11 cellular contexts compared by ENCODE assay signal in genomic region chrX:40420899-40421729, GRCh38.
A peak's percentile ranks its signal among the peaks of the same experiment; 100 is the strongest.
DNase-seq lines count a peak whose midpoint lies in the region; ATAC-seq, FAIRE-seq and TF ChIP-seq lines count a peak whose summit lies in the region.
"Had no signal": no experiment of that assay in that cellular context is flagged by ENCODE, and none has a peak within 500 bp of the region (broad histone marks: within the 10 kb centered on the region; RNA-seq: fewer than 3 reads in every experiment).

No MANE protein-coding gene starts in this region.

- peak overlapping the region; percentile 93 for H3K27ac Mint-ChIP-seq in neural progenitor cell
- no peak overlapping the region for H3K27ac Mint-ChIP-seq in WTC11
- no peak overlapping the region for H3K27ac Mint-ChIP-seq in chondrocyte (ENCODE audit: unreplicated experiment)
- H3K27ac Mint-ChIP-seq: activated T-helper 1 cell treated with anti-CD3 and anti-CD28 coated beads, Interleukin-12 subunit alpha, Interleukin-12 subunit beta, Interleukin-2, Interleukin-4 antibody, amounts not matched to agents 30 ng/mL and 10 ng/mL and 1 ng/mL, durations not matched to agents 14 hours and 24 hours and 36 hours; H9 had no signal

- H3K36me3 ChIP-seq in GM12878 (ENCODE audit: control insufficient read depth in 2 of 2, insufficient read depth in 2 of 2, low read length in 1 of 2) = no peaks in the 10 kb centered on the region
- peaks cover 6% of the 10 kb centered on the region for H3K36me3 ChIP-seq in neural progenitor cell

- peaks cover 26% of the 10 kb centered on the region for H3K9me3 Mint-ChIP-seq in neural progenitor cell
- H3K9me3 Mint-ChIP-seq in WTC11 = peaks cover 28% of the 10 kb centered on the region
- H3K9me3 Mint-ChIP-seq in chondrocyte (ENCODE audit: low read depth) = peaks cover 28% of the 10 kb centered on the region

- H3K27me3 Mint-ChIP-seq in neural progenitor cell (ENCODE audit: insufficient read depth, low read depth) (peaks cover 2% of the 10 kb centered on the region), WTC11 (ENCODE audit: low read depth) (no peaks in the 10 kb centered on the region), chondrocyte (ENCODE audit: low read depth) (no peaks in the 10 kb centered on the region)

- peak overlapping the region; percentile 63 for H3K27ac ChIP-seq in GM12878 (ENCODE audit: control insufficient read depth, insufficient read depth)
- H3K27ac ChIP-seq in neural progenitor cell = no peak overlapping the region
- H3K27ac ChIP-seq: epithelial cell of prostate had no signal

- H3K4me3 ChIP-seq in GM12878 (no peak overlapping the region), neural progenitor cell (no peak overlapping the region)

- RAD21 ChIA-PET in GM12878 (lab: Charles Lee; ENCODE audit: unreplicated experiment) = no interaction called here

- ATAC-seq in GM18517 (IDR thresholded peaks at IDR 0.05; ENCODE audit: unreplicated experiment) (peak; percentile 57), HG03139 (IDR thresholded peaks at IDR 0.05; ENCODE audit: unreplicated experiment) (peak; percentile 58), GM12878 (peak; percentile 87), WTC11 (no peak), GM21619 (IDR thresholded peaks at IDR 0.05; ENCODE audit: unreplicated experiment) (no peak)

- peaks cover 3% of the 10 kb centered on the region; the same call in 2 of the 3 replicates for H3K9me3 ChIP-seq in GM12878 (replicated peaks; ENCODE audit: control insufficient read depth, insufficient read depth, low read length)
- peaks cover 16% of the 10 kb centered on the region for H3K9me3 ChIP-seq in neural progenitor cell (ENCODE audit: low read depth)

- SMC1A ChIA-PET in GM12878 (lab: Charles Lee; ENCODE audit: uncharacterized antibody, unreplicated experiment) = interaction anchor here (1.2 to 2.5 kb wide), 2 partner anchors 9 to 15 kb away, joined by 3 to 9 read pairs; no protein-coding TSS in a partner anchor

- H3K4me2 ChIP-seq in GM12878 (ENCODE audit: control insufficient read depth, insufficient read depth) (no peak overlapping the region), neural progenitor cell (no peak overlapping the region)

- TF ChIP-seq CTCF in GM12878 (IDR thresholded peaks at IDR 0.05 in 2 of 3, conservative IDR thresholded peaks at IDR 0.05 in 1 of 3; ENCODE audit: control insufficient read depth in 2 of 3, extremely low read depth in 1 of 3, insufficient read depth in 1 of 3, low read depth in 3 of 3, low read length in 3 of 3) = no peak
- no peak for TF ChIP-seq CTCF in neural progenitor cell (IDR thresholded peaks at IDR 0.05)
- TF ChIP-seq CTCF in WTC11 (IDR thresholded peaks at IDR 0.05) = no peak
- no peak for TF ChIP-seq CTCF in chondrocyte (IDR thresholded peaks at IDR 0.05)

- intact Hi-C loops in GM12878 (cut with micrococcal nuclease; ENCODE audit: unreplicated experiment) = loop anchor here (1.0 kb wide), 1 partner anchor 47 kb away; no protein-coding TSS in a partner anchor

- no peaks in the 10 kb centered on the region; the same call in 1 of the 2 replicates for H3K4me1 ChIP-seq in GM12878 (ENCODE audit: control insufficient read depth, insufficient read depth, low read length)
- peaks cover 13% of the 10 kb centered on the region for H3K4me1 ChIP-seq in neural progenitor cell

- DNase-seq in GM12878 (ENCODE audit: low read depth, low spot score) (peak; percentile 63), neural progenitor cell (ENCODE audit: low spot score) (peak; percentile 43), WTC11 (ENCODE audit: low spot score) (no peak), GM19240 (ENCODE audit: insufficient read length, low spot score) (no peak), chondrocyte (ENCODE audit: low spot score) (no peak)
- DNase-seq: H9 had no signal

- peaks cover 17% of the 10 kb centered on the region for H3F3A ChIP-seq in neural progenitor cell (ENCODE audit: low read depth)

- in situ Hi-C loops in GM12878 (cut with MboI) = no loop called here

- no peak for TF ChIP-seq POLR2A in GM12878 (IDR thresholded peaks at IDR 0.05; ENCODE audit: low read depth, low read length)

- CTCF ChIA-PET in GM12878 (lab: Yijun Ruan, JAX) (no interaction called here), WTC11 (lab: Charles Lee) (no interaction called here)

- WGBS in GM12878 (ENCODE audit: insufficient coverage, insufficient replicate concordance, low lambda C conversion rate, missing lambda C conversion rate) = 35% methylated on average over 9 of the region's 9 CpGs

- H3K79me2 ChIP-seq in GM12878 (ENCODE audit: control insufficient read depth, insufficient read depth, low read length) (no peaks in the 10 kb centered on the region), neural progenitor cell (ENCODE audit: low read depth) (no peaks in the 10 kb centered on the region)

- BruUV-seq in GM12878 (replicated peaks; lab: Mats Ljungman, UMichigan) = no TSS peak

- H3K4me3 Mint-ChIP-seq in neural progenitor cell (no peak overlapping the region), WTC11 (no peak overlapping the region), chondrocyte (ENCODE audit: unreplicated experiment) (no peak overlapping the region)
- H3K4me3 Mint-ChIP-seq: activated T-helper 1 cell treated with anti-CD3 and anti-CD28 coated beads, Interleukin-12 subunit alpha, Interleukin-12 subunit beta, Interleukin-2, Interleukin-4 antibody, amounts not matched to agents 30 ng/mL and 10 ng/mL and 1 ng/mL, durations not matched to agents 14 hours and 24 hours and 36 hours; H9 had no signal

- H3K36me3 Mint-ChIP-seq in neural progenitor cell = no peaks in the 10 kb centered on the region
- 0 out of 2 replicates have a peak, but pooled peaks cover under 1% of the 10 kb centered on the region for H3K36me3 Mint-ChIP-seq in WTC11
- H3K36me3 Mint-ChIP-seq in chondrocyte (ENCODE audit: low read depth) = no peaks in the 10 kb centered on the region

- H2AFZ ChIP-seq in GM12878 (ENCODE audit: control insufficient read depth, low read depth, low read length) (no peak overlapping the region; the same call in 1 of the 2 replicates), neural progenitor cell (replicated peaks) (no peak overlapping the region)

- TF ChIP-seq RAD21 in GM12878 (IDR thresholded peaks at IDR 0.05; ENCODE audit: insufficient read depth, low read depth, low read length) = no peak

- no peaks in the 10 kb centered on the region; a peak in 1 of 4 replicates for H3K27me3 ChIP-seq in GM12878 (replicated peaks in 1 of 2; ENCODE audit: control insufficient read depth in 2 of 2, insufficient read depth in 2 of 2, low read length in 1 of 2)
- no peaks in the 10 kb centered on the region for H3K27me3 ChIP-seq in neural progenitor cell

- TF ChIP-seq EP300 in GM12878 (IDR thresholded peaks at IDR 0.05; ENCODE audit: borderline replicate concordance in 1 of 2, control insufficient read depth in 1 of 2, low read depth in 2 of 2, low read length in 2 of 2) = no peak

- FAIRE-seq in GM12878 (lab: Jason Lieb, UNC) = no peak

- H3K4me1 Mint-ChIP-seq in neural progenitor cell (peaks cover 27% of the 10 kb centered on the region), WTC11 (no peaks in the 10 kb centered on the region), chondrocyte (ENCODE audit: low read depth) (no peaks in the 10 kb centered on the region)

- POLR2A ChIA-PET in GM12878 (lab: Charles Lee) = no interaction called here
- POLR2A ChIA-PET in WTC11 (lab: Charles Lee) = no interaction called here

- no peak overlapping the region; the same call in 1 of the 2 replicates for H3K9ac ChIP-seq in GM12878 (ENCODE audit: control insufficient read depth, insufficient read depth, low read length)
- no peak overlapping the region for H3K9ac ChIP-seq in neural progenitor cell

- H4K20me1 ChIP-seq in GM12878 (ENCODE audit: control insufficient read depth, insufficient read depth) = no peaks in the 10 kb centered on the region
- no peaks in the 10 kb centered on the region for H4K20me1 ChIP-seq in neural progenitor cell (ENCODE audit: low read depth)

TF ChIP-seq in GM12878, 131 proteins besides CTCF, POLR2A, EP300 and RAD21 (continues in another document):
- TF ChIP-seq TCF12 (IDR thresholded peaks at IDR 0.05; ENCODE audit: low read depth, low read length) = peak; percentile 71; the same call in 1 of the 2 replicates
- TF ChIP-seq PAX5 (IDR thresholded peaks at IDR 0.05; ENCODE audit: borderline replicate concordance, low read depth, low read length) = 0 out of 2 replicates have a peak, but pooled peaks have one; percentile 17
- no peak for TF ChIP-seq ELK1 (IDR thresholded peaks at IDR 0.05; ENCODE audit: low read depth, low read length)
- TF ChIP-seq SMAD5 (IDR thresholded peaks at IDR 0.05; ENCODE audit: low read depth) = no peak
- no peak for TF ChIP-seq JUNB (IDR thresholded peaks at IDR 0.05)
- TF ChIP-seq MTA2 (IDR thresholded peaks at IDR 0.05; ENCODE audit: low read depth) = peak; percentile 22; the same call in 1 of the 2 replicates
- no peak for TF ChIP-seq TCF7 (IDR thresholded peaks at IDR 0.05; ENCODE audit: borderline replicate concordance)

TF ChIP-seq in WTC11, 78 proteins besides CTCF, POLR2A, EP300 and RAD21:
- no peak for TF ChIP-seq ETV6 (CRISPR knock-in tag; IDR thresholded peaks at IDR 0.05)

Comparison
In these comparisons a context has a peak if more than half of its experiments do, and no peak if none do; other contexts are left out.
1. ATAC-seq: peak in GM18517 (single experiment), HG03139 (single experiment) and GM12878 (single experiment); none in WTC11 (single experiment) and GM21619 (single experiment).
2. DNase-seq: peak in GM12878 (single experiment) and neural progenitor cell (single experiment); none in WTC11 (single experiment), GM19240 (single experiment) and chondrocyte (single experiment).